ENCODE assay signal across 5 cellular contexts in genomic region chr1:2438641-2439040, GRCh38. TPM values are rescaled to one million over a fixed set of nuclear protein-coding genes. Genes with fewer than 3 reads are reported as not detected.
"Had no signal": no experiment of that assay in that cellular context is flagged by ENCODE, and none has a peak within 500 bp of the region (broad histone marks: within the 10 kb centered on the region; RNA-seq: fewer than 3 reads in every experiment).

No MANE protein-coding gene starts in this region.

- DNase-seq: H9, HCEC 1CT, IMR-90 had no signal

- H3K4me2 ChIP-seq: GM23338 had no signal

- H3K4me3 ChIP-seq: GM23338, K562 had no signal

- H2AFZ ChIP-seq: GM23338 had no signal

RNA-seq across cellular contexts. Expression of gene PLCH2, which starts 37.4 kb away (rescaled TPM):
- polyA plus RNA-seq: GM23338, K562 had no signal
